1 cellular context compared by ENCODE assay signal in the genomic region with DNA sequence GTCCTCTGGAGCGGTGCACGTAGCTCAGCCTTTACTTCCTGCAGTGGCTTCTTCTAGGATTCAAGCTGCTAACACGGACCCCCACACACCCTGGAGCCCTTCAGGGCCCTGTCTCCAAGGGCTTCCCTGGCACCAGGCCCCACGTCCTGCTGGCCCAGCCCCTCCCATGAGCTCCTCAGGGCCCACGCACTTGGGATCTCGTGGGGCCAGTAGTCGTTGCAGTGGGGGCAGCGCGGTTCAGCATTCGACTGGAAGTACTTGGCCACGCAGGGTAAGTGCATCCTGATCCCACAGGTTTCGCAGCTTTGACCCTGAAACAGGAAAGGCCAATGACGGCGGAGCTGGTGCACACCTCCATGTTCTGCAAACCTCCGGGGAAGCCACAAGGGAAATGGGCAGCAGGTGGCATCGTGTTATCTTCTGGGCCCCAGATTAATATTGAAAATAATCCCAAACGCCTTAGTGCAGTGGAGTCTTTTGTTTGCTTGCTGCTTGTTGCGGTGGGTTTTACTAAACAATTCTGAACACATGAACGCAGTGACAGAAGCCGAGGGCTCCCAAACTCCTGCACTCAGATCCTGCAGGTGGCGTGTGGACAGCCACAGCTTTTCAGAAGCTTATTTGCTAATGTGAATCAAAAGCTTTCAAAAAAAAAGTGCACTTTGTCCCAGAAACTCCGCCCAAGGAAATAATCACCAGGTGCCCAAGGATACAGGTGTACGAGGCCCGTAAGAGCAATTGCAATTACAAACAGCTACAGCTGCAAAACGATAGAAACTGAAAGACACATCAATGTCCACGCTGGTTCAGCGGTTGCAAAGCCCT.
TF ChIP-seq lines count a peak whose summit lies in the region.

No MANE protein-coding gene starts in this region.

TF ChIP-seq in SK-N-SH, 30 proteins besides CTCF, POLR2A, EP300 and RAD21 (continued from another document):
- TF ChIP-seq, protein P1, sequence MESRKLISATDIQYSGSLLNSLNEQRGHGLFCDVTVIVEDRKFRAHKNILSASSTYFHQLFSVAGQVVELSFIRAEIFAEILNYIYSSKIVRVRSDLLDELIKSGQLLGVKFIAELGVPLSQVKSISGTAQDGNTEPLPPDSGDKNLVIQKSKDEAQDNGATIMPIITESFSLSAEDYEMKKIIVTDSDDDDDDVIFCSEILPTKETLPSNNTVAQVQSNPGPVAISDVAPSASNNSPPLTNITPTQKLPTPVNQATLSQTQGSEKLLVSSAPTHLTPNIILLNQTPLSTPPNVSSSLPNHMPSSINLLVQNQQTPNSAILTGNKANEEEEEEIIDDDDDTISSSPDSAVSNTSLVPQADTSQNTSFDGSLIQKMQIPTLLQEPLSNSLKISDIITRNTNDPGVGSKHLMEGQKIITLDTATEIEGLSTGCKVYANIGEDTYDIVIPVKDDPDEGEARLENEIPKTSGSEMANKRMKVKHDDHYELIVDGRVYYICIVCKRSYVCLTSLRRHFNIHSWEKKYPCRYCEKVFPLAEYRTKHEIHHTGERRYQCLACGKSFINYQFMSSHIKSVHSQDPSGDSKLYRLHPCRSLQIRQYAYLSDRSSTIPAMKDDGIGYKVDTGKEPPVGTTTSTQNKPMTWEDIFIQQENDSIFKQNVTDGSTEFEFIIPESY (IDR thresholded peaks at IDR 0.05; ENCODE audit: borderline replicate concordance, low read depth) = no peak
- TF ChIP-seq, protein P2, sequence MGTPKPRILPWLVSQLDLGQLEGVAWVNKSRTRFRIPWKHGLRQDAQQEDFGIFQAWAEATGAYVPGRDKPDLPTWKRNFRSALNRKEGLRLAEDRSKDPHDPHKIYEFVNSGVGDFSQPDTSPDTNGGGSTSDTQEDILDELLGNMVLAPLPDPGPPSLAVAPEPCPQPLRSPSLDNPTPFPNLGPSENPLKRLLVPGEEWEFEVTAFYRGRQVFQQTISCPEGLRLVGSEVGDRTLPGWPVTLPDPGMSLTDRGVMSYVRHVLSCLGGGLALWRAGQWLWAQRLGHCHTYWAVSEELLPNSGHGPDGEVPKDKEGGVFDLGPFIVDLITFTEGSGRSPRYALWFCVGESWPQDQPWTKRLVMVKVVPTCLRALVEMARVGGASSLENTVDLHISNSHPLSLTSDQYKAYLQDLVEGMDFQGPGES (IDR thresholded peaks at IDR 0.05; ENCODE audit: low read depth, low read length) = no peak
- TF ChIP-seq RXRA (IDR thresholded peaks at IDR 0.05; ENCODE audit: borderline replicate concordance, low read depth) (no peak), GABPA (IDR thresholded peaks at IDR 0.05; ENCODE audit: low read depth) (no peak), FOXM1 (IDR thresholded peaks at IDR 0.05; ENCODE audit: low read depth) (no peak), MEF2A (IDR thresholded peaks at IDR 0.05; ENCODE audit: borderline replicate concordance, low read depth) (no peak), FOSL2 (IDR thresholded peaks at IDR 0.05; ENCODE audit: borderline replicate concordance, low read depth) (no peak), JUND (IDR thresholded peaks at IDR 0.05) (no peak), NFIC (IDR thresholded peaks at IDR 0.05; ENCODE audit: borderline replicate concordance) (no peak), TEAD4 (IDR thresholded peaks at IDR 0.05; ENCODE audit: borderline replicate concordance, insufficient read depth) (no peak), POLR2AphosphoS5 (IDR thresholded peaks at IDR 0.05; ENCODE audit: low read depth, low read length) (no peak)
- TF ChIP-seq, protein P3, sequence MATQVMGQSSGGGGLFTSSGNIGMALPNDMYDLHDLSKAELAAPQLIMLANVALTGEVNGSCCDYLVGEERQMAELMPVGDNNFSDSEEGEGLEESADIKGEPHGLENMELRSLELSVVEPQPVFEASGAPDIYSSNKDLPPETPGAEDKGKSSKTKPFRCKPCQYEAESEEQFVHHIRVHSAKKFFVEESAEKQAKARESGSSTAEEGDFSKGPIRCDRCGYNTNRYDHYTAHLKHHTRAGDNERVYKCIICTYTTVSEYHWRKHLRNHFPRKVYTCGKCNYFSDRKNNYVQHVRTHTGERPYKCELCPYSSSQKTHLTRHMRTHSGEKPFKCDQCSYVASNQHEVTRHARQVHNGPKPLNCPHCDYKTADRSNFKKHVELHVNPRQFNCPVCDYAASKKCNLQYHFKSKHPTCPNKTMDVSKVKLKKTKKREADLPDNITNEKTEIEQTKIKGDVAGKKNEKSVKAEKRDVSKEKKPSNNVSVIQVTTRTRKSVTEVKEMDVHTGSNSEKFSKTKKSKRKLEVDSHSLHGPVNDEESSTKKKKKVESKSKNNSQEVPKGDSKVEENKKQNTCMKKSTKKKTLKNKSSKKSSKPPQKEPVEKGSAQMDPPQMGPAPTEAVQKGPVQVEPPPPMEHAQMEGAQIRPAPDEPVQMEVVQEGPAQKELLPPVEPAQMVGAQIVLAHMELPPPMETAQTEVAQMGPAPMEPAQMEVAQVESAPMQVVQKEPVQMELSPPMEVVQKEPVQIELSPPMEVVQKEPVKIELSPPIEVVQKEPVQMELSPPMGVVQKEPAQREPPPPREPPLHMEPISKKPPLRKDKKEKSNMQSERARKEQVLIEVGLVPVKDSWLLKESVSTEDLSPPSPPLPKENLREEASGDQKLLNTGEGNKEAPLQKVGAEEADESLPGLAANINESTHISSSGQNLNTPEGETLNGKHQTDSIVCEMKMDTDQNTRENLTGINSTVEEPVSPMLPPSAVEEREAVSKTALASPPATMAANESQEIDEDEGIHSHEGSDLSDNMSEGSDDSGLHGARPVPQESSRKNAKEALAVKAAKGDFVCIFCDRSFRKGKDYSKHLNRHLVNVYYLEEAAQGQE (IDR thresholded peaks at IDR 0.05; ENCODE audit: low read depth, low read length) = no peak
